Comparison of ENCODE assay signal across 14 cellular contexts in genomic region chr7:108824840-108825540, GRCh38.
DNase-seq lines count a peak whose midpoint lies in the region; ATAC-seq, FAIRE-seq and TF ChIP-seq lines count a peak whose summit lies in the region.
"Had no signal": no experiment of that assay in that cellular context is flagged by ENCODE, and none has a peak within 500 bp of the region (broad histone marks: within the 10 kb centered on the region; RNA-seq: fewer than 3 reads in every experiment).

No MANE protein-coding gene starts in this region.

- ATAC-seq in HepG2 = no peak
- no peak for ATAC-seq in HG02938 (IDR thresholded peaks at IDR 0.05; ENCODE audit: unreplicated experiment)
- ATAC-seq: activated T-helper 17 cell treated with anti-CD3 and anti-CD28 coated beads, Interleukin-2, amount 50 U/mL, for 72 hours had no signal

- no peaks in the 10 kb centered on the region for H3K4me1 Mint-ChIP-seq in activated naive CD4-positive, alpha-beta T cell treated with anti-CD3 and anti-CD28 coated beads for 36 hours (ENCODE audit: low read depth)
- H3K4me1 Mint-ChIP-seq in Caco-2 (ENCODE audit: low read depth, unreplicated experiment) = no peaks in the 10 kb centered on the region
- H3K4me1 Mint-ChIP-seq: activated T-helper 17 cell treated with anti-CD3 and anti-CD28 coated beads, Interleukin-2, amount 50 U/mL, for 72 hours had no signal

- no peaks in the 10 kb centered on the region for H3K79me2 ChIP-seq in H1 (ENCODE audit: control insufficient read depth in 1 of 2, insufficient read depth in 2 of 2, low read length in 2 of 2)
- H3K79me2 ChIP-seq in HepG2 (ENCODE audit: insufficient read depth, low read length) = no peaks in the 10 kb centered on the region

- no peak overlapping the region for H2BK5ac ChIP-seq in H1 (ENCODE audit: low read depth, low read length)

- H3K18ac ChIP-seq in H1 (ENCODE audit: extremely low read depth, low read length) = no peak overlapping the region

- TF ChIP-seq EP300 in Ishikawa (IDR thresholded peaks at IDR 0.05; ENCODE audit: borderline replicate concordance) = 0 out of 2 replicates have a peak, but pooled peaks have one; percentile 50
- no peak for TF ChIP-seq EP300 in H1 (IDR thresholded peaks at IDR 0.05; ENCODE audit: borderline replicate concordance in 1 of 2, low read depth in 2 of 2, low read length in 2 of 2)
- no peak for TF ChIP-seq EP300 in HepG2 (IDR thresholded peaks at IDR 0.05; ENCODE audit: low read depth in 2 of 2, low read length in 2 of 2)
- TF ChIP-seq EP300 in HepG2 (CRISPR knock-in tag; IDR thresholded peaks at IDR 0.05; ENCODE audit: borderline replicate concordance) = no peak

- no peak for TF ChIP-seq RAD21 in Ishikawa (IDR thresholded peaks at IDR 0.05; ENCODE audit: low read depth)
- no peak for TF ChIP-seq RAD21 in H1 (IDR thresholded peaks at IDR 0.05 in 1 of 2, conservative IDR thresholded peaks at IDR 0.05 in 1 of 2; ENCODE audit: low read depth in 2 of 2, low read length in 2 of 2)
- TF ChIP-seq RAD21 in HepG2 (CRISPR knock-in tag; IDR thresholded peaks at IDR 0.05) = no peak

- H3K23me2 ChIP-seq in H1 (ENCODE audit: low read depth, low read length) = no peaks in the 10 kb centered on the region

- H2AK5ac ChIP-seq in H1 (ENCODE audit: low read depth, low read length) = no peak overlapping the region

- no peak overlapping the region for H3K4ac ChIP-seq in H1 (replicated peaks; ENCODE audit: insufficient read length, low read depth, low read length)

- intact Hi-C loops in A673 (cut with micrococcal nuclease; ENCODE audit: unreplicated experiment) = loop anchor here (5.0 kb wide), 1 partner anchor 53 kb away; no protein-coding TSS in a partner anchor
- intact Hi-C loops in HepG2 (cut with micrococcal nuclease; ENCODE audit: unreplicated experiment) = no loop called here
- intact Hi-C loops in activated naive CD4-positive, alpha-beta T cell treated with anti-CD3 and anti-CD28 coated beads for 36 hours (cut with micrococcal nuclease) = no loop called here
- intact Hi-C loops in Caco-2 (cut with micrococcal nuclease; ENCODE audit: unreplicated experiment) = no loop called here

- DNase-seq in A673 (ENCODE audit: low spot score) = peak; percentile 91
- no peak for DNase-seq in H1 (ENCODE audit: low read depth in 1 of 2, low spot score in 2 of 2)
- peak; percentile 95 for DNase-seq in kidney glomerular epithelial cell (lab: John Stamatoyannopoulos, UW)
- no peak for DNase-seq in HepG2 (ENCODE audit: low spot score)
- no peak for DNase-seq in activated naive CD4-positive, alpha-beta T cell treated with anti-CD3 and anti-CD28 coated beads for 36 hours
- no peak for DNase-seq in Caco-2
- DNase-seq: MM.1S; NCI-H226; SIG-M5; stimulated activated naive CD4-positive, alpha-beta T cell treated with Interleukin-2 at 50 U/mL for 16 hours had no signal

- no peaks in the 10 kb centered on the region for H3K36me3 Mint-ChIP-seq in activated naive CD4-positive, alpha-beta T cell treated with anti-CD3 and anti-CD28 coated beads for 36 hours (ENCODE audit: low read depth)
- H3K36me3 Mint-ChIP-seq in Caco-2 (ENCODE audit: insufficient read depth, unreplicated experiment) = no peaks in the 10 kb centered on the region

- no peak overlapping the region for H4K8ac ChIP-seq in H1 (ENCODE audit: extremely low read depth, insufficient read depth, low read length)

- H3K56ac ChIP-seq in H1 (replicated peaks; ENCODE audit: insufficient read length, low read depth, low read length) = no peak overlapping the region

- H3K23ac ChIP-seq in H1 (ENCODE audit: insufficient read length) = no peak overlapping the region

- POLR2A ChIA-PET in A673 (lab: Charles Lee; ENCODE audit: low non-redundant PET) (interaction anchor here (0.6 kb wide), 1 partner anchor 48 kb away, joined by 3 read pairs; no protein-coding TSS in a partner anchor), H1 (lab: Charles Lee; ENCODE audit: partially characterized antibody) (no interaction called here), HepG2 (lab: Yijun Ruan, JAX) (no interaction called here), Caco-2 (lab: Charles Lee) (no interaction called here)

- H3K27ac ChIP-seq in A673 (ENCODE audit: low read depth, low read length, poor library complexity, severe bottlenecking) (peak overlapping the region; percentile 67), H1 (ENCODE audit: low read depth, low read length) (no peak overlapping the region), HepG2 (ENCODE audit: extremely low read length, insufficient read depth, low read length) (no peak overlapping the region)
- H3K27ac ChIP-seq: BLaER1 had no signal

- H4K5ac ChIP-seq in H1 (ENCODE audit: insufficient read length, low read depth, low read length) = no peak overlapping the region

- H3K36me3 ChIP-seq in A673 (ENCODE audit: insufficient read depth, low read length, poor library complexity, severe bottlenecking) (no peaks in the 10 kb centered on the region), H1 (ENCODE audit: control insufficient read depth in 2 of 4, insufficient read depth in 4 of 4, low read length in 3 of 4) (no peaks in the 10 kb centered on the region), HepG2 (replicated peaks in 1 of 2; ENCODE audit: control insufficient read depth in 1 of 2, insufficient read depth in 2 of 2, low read length in 2 of 2) (no peaks in the 10 kb centered on the region), Caco-2 (ENCODE audit: control insufficient read depth, insufficient read depth, low read length) (no peaks in the 10 kb centered on the region)
- H3K36me3 ChIP-seq: BLaER1 had no signal

- H3K4me3 Mint-ChIP-seq in activated naive CD4-positive, alpha-beta T cell treated with anti-CD3 and anti-CD28 coated beads for 36 hours = no peak overlapping the region
- H3K4me3 Mint-ChIP-seq in Caco-2 (ENCODE audit: unreplicated experiment) = no peak overlapping the region
- H3K4me3 Mint-ChIP-seq: activated T-helper 17 cell treated with anti-CD3 and anti-CD28 coated beads, Interleukin-2, amount 50 U/mL, for 72 hours had no signal

- H3K9me3 Mint-ChIP-seq in activated naive CD4-positive, alpha-beta T cell treated with anti-CD3 and anti-CD28 coated beads for 36 hours = no peaks in the 10 kb centered on the region
- no peaks in the 10 kb centered on the region for H3K9me3 Mint-ChIP-seq in Caco-2 (ENCODE audit: unreplicated experiment)

- H3K14ac ChIP-seq in H1 (ENCODE audit: insufficient read length) = no peak overlapping the region

- TF ChIP-seq POLR2A in H1 (IDR thresholded peaks at IDR 0.05; ENCODE audit: control extremely low read depth in 1 of 2, low read depth in 2 of 2, low read length in 2 of 2) (no peak), HepG2 (IDR thresholded peaks at IDR 0.05; ENCODE audit: insufficient read depth in 1 of 2, low read depth in 2 of 2, low read length in 2 of 2) (no peak)

- 87% methylated on average over 3 of the region's 3 CpGs; no CpG with 5 or more reads in 1 of the 2 experiments for WGBS in H1 (ENCODE audit: extremely low coverage in 1 of 2, insufficient coverage in 1 of 2, insufficient read length in 1 of 2, insufficient replicate concordance in 2 of 2, low coverage in 1 of 2, low lambda C conversion rate in 2 of 2, missing lambda C conversion rate in 1 of 2), 2 experiments
- WGBS in HepG2 (ENCODE audit: low lambda C conversion rate) = 2% methylated on average over 3 of the region's 3 CpGs

- H3K9ac ChIP-seq in H1 (replicated peaks in 1 of 4; ENCODE audit: extremely low read depth in 1 of 4, low read depth in 3 of 4, low read length in 3 of 4) (no peak overlapping the region), HepG2 (ENCODE audit: insufficient read depth, low read depth, low read length) (no peak overlapping the region)
- H3K9ac ChIP-seq: BLaER1 had no signal

- H3K27ac Mint-ChIP-seq in activated naive CD4-positive, alpha-beta T cell treated with anti-CD3 and anti-CD28 coated beads for 36 hours = no peak overlapping the region
- no peak overlapping the region for H3K27ac Mint-ChIP-seq in Caco-2 (ENCODE audit: unreplicated experiment)
- H3K27ac Mint-ChIP-seq: activated T-helper 17 cell treated with anti-CD3 and anti-CD28 coated beads, Interleukin-2, amount 50 U/mL, for 72 hours had no signal

- H3K4me1 ChIP-seq in A673 (ENCODE audit: insufficient read depth, low read length, poor library complexity, severe bottlenecking) (peaks cover 23% of the 10 kb centered on the region), H1 (replicated peaks in 1 of 4; ENCODE audit: control insufficient read depth in 3 of 4, insufficient read depth in 4 of 4, low read length in 3 of 4) (no peaks in the 10 kb centered on the region), HepG2 (ENCODE audit: insufficient read depth, low read length) (no peaks in the 10 kb centered on the region), Caco-2 (no peaks in the 10 kb centered on the region)
- H3K4me1 ChIP-seq: BLaER1 had no signal

- H3K27me3 ChIP-seq in A673 (replicated peaks; ENCODE audit: insufficient read depth, low read depth, low read length, poor library complexity) (no peaks in the 10 kb centered on the region), H1 (replicated peaks in 1 of 4; ENCODE audit: control insufficient read depth in 3 of 4, extremely low read depth in 1 of 4, insufficient read depth in 3 of 4, low read length in 3 of 4) (no peaks in the 10 kb centered on the region), HepG2 (ENCODE audit: control insufficient read depth in 1 of 2, insufficient read depth in 2 of 2, low read length in 2 of 2) (no peaks in the 10 kb centered on the region; a peak in 1 of 5 replicates), Caco-2 (replicated peaks; ENCODE audit: control insufficient read depth, insufficient read depth, low read length) (no peaks in the 10 kb centered on the region)
- H3K27me3 ChIP-seq: BLaER1 had no signal

- H2BK15ac ChIP-seq in H1 (ENCODE audit: low read length) = no peak overlapping the region

- TF ChIP-seq CTCF in A673 (conservative IDR thresholded peaks at IDR 0.05; ENCODE audit: low read depth, low read length) (no peak), H1 (IDR thresholded peaks at IDR 0.05; ENCODE audit: control extremely low read depth in 1 of 3, insufficient read depth in 1 of 3, low read depth in 1 of 3, low read length in 3 of 3) (no peak), HepG2 (CRISPR knock-in tag; IDR thresholded peaks at IDR 0.05) (no peak), Caco-2 (IDR thresholded peaks at IDR 0.05; ENCODE audit: insufficient read depth in 1 of 2, low read depth in 1 of 2, low read length in 1 of 2, severe bottlenecking in 1 of 2, unreplicated experiment in 1 of 2) (no peak)

- H2BK20ac ChIP-seq in H1 (ENCODE audit: low read length) = no peak overlapping the region

- H3K9me3 ChIP-seq in A673 (ENCODE audit: low read depth, low read length, poor library complexity, severe bottlenecking) (no peaks in the 10 kb centered on the region), H1 (ENCODE audit: insufficient read depth in 2 of 2, low read depth in 1 of 2, low read length in 1 of 2) (no peaks in the 10 kb centered on the region), HepG2 (ENCODE audit: low read length) (no peaks in the 10 kb centered on the region), Caco-2 (no peaks in the 10 kb centered on the region)
- H3K9me3 ChIP-seq: BLaER1 had no signal

- H3K4me3 ChIP-seq in A673 (ENCODE audit: low read depth, low read length, poor library complexity, severe bottlenecking) (peak overlapping the region; percentile 34), H1 (ENCODE audit: extremely low read depth in 1 of 4, insufficient read depth in 2 of 4, low read depth in 3 of 4, low read length in 4 of 4) (no peak overlapping the region), HepG2 (replicated peaks in 1 of 3; ENCODE audit: insufficient read depth in 1 of 3, low read depth in 2 of 3, low read length in 3 of 3) (no peak overlapping the region), Caco-2 (ENCODE audit: low read depth, low read length) (no peak overlapping the region)
- H3K4me3 ChIP-seq: BLaER1 had no signal

- no peak overlapping the region for H4K91ac ChIP-seq in H1 (replicated peaks; ENCODE audit: insufficient read length, low read length)

- no peaks in the 10 kb centered on the region for H3K79me1 ChIP-seq in H1 (ENCODE audit: low read depth, low read length)

- peak overlapping the region; percentile 57; the same call in 1 of the 2 replicates for H2AFZ ChIP-seq in H1 (ENCODE audit: low read length)
- H2AFZ ChIP-seq in HepG2 (ENCODE audit: low read length) = no peak overlapping the region

- CTCF ChIA-PET in A673 (lab: Charles Lee) = interaction anchor here (0.5 to 0.8 kb wide), 2 partner anchors 165 to 195 kb away, joined by 8 to 13 read pairs; no protein-coding TSS in a partner anchor
- CTCF ChIA-PET in H1 (lab: Charles Lee; ENCODE audit: partially characterized antibody) = interaction anchor here (1.0 to 1.9 kb wide), 2 partner anchors 9 to 20 kb away, joined by 4 to 5 read pairs; no protein-coding TSS in a partner anchor
- CTCF ChIA-PET in HepG2 (lab: Yijun Ruan, JAX; ENCODE audit: low intra/inter-chr PET ratio, low total read pairs) = no interaction called here
- CTCF ChIA-PET in activated naive CD4-positive, alpha-beta T cell treated with anti-CD3 and anti-CD28 coated beads for 36 hours (lab: Charles Lee) = no interaction called here
- CTCF ChIA-PET in Caco-2 (lab: Charles Lee) = no interaction called here

- H2BK12ac ChIP-seq in H1 (ENCODE audit: low read depth, low read length) = no peak overlapping the region

- no peak overlapping the region for H2BK120ac ChIP-seq in H1 (replicated peaks; ENCODE audit: low read depth, low read length)

- H4K20me1 ChIP-seq in H1 (replicated peaks in 1 of 2; ENCODE audit: control insufficient read depth in 1 of 2, insufficient read depth in 2 of 2, low read length in 2 of 2) = no peaks in the 10 kb centered on the region
- no peaks in the 10 kb centered on the region for H4K20me1 ChIP-seq in HepG2 (ENCODE audit: insufficient read depth, low read length)
- H4K20me1 ChIP-seq: BLaER1 had no signal

- no peaks in the 10 kb centered on the region for H3K27me3 Mint-ChIP-seq in activated naive CD4-positive, alpha-beta T cell treated with anti-CD3 and anti-CD28 coated beads for 36 hours (ENCODE audit: low read depth)
- no peaks in the 10 kb centered on the region for H3K27me3 Mint-ChIP-seq in Caco-2 (ENCODE audit: insufficient read depth, unreplicated experiment)
- H3K27me3 Mint-ChIP-seq: activated T-helper 17 cell treated with anti-CD3 and anti-CD28 coated beads, Interleukin-2, amount 50 U/mL, for 72 hours had no signal

- no peak overlapping the region for H3K4me2 ChIP-seq in H1 (ENCODE audit: insufficient read depth in 1 of 2, low read depth in 2 of 2, low read length in 2 of 2)
- H3K4me2 ChIP-seq in HepG2 (ENCODE audit: low read depth, low read length) = no peak overlapping the region
- H3K4me2 ChIP-seq: BLaER1 had no signal

- TSS peak; percentile 72 for BruUV-seq in A673 (replicated peaks; lab: Mats Ljungman, UMichigan)
- no TSS peak for BruUV-seq in HepG2 (replicated peaks; lab: Mats Ljungman, UMichigan)
- no TSS peak for BruUV-seq in Caco-2 (replicated peaks; lab: Mats Ljungman, UMichigan)

- in situ Hi-C loops in HepG2 (cut with HindIII; ENCODE audit: extremely low pct_ligation_motif_present, low pct_unique_long_range_greater_than_20kb) = no loop called here

- no peak for FAIRE-seq in H1 (lab: Jason Lieb, UNC)
- no peak for FAIRE-seq in HepG2 (lab: Jason Lieb, UNC)

Comparison
In these comparisons a context has a peak if more than half of its experiments do, and no peak if none do; other contexts are left out.
1. DNase-seq: peak in A673 (single experiment) and kidney glomerular epithelial cell (single experiment); none in H1 (0 of 2), HepG2 (single experiment), activated naive CD4-positive, alpha-beta T cell treated with anti-CD3 and anti-CD28 coated beads for 36 hours (single experiment) and Caco-2 (0 of 2).
2. CTCF ChIA-PET loops: an anchor here in A673 (0.5 to 0.8 kb wide) and H1 (1.0 to 1.9 kb wide); none called in HepG2, activated naive CD4-positive, alpha-beta T cell treated with anti-CD3 and anti-CD28 coated beads for 36 hours and Caco-2.